Comparison of ENCODE assay signal across 16 cellular contexts in the genomic region with DNA sequence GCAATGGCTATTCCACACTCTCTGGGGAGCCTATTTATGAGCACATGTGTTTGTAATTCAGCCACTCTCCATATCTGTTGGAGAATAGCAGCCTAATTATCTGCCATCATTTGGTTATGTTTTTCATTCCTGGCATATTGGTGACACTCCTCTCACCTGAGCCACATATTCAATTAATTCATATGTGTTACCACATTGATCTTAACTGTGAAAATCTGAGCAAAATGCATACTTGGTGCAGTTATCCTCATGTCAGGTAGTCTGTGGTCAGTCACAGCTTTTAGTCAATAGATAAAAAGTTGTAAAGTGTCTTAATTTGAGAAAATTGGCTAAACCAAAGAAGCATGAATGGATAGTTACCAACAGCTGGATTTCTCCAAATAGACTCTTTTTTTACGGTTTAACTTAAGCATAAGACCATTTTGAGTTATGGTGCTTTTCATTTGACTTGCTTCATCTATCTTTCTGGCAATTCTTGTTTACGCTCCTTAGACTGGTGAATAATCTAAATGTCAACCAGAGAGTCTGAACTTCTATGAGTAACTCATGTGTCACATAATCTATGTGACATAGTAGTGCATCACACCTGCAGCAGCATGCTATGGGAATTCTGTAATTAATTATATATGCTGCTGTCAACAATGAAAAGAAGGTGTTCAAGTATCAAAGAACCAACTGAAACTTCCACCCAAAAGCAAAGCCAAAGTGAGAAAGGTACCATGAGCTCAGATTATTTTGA.
A peak's percentile ranks its signal among the peaks of the same experiment; 100 is the strongest.
DNase-seq lines count a peak whose midpoint lies in the region; ATAC-seq and TF ChIP-seq lines count a peak whose summit lies in the region.
"Had no signal": no experiment of that assay in that cellular context is flagged by ENCODE, and none has a peak within 500 bp of the region (broad histone marks: within the 10 kb centered on the region; RNA-seq: fewer than 3 reads in every experiment).

No MANE protein-coding gene starts in this region.

- no peaks in the 10 kb centered on the region for H3K36me3 ChIP-seq in PC-3 (ENCODE audit: low read depth, low read length)
- H3K36me3 ChIP-seq in effector memory CD4-positive, alpha-beta T cell (ENCODE audit: control insufficient read depth, insufficient read depth, low read length) = no peaks in the 10 kb centered on the region
- H3K36me3 ChIP-seq: gastroesophageal sphincter, SJCRH30, transverse colon had no signal

- BruUV-seq in PC-3 (replicated peaks; lab: Mats Ljungman, UMichigan) = no TSS peak

- H3K27me3 ChIP-seq in PC-3 (ENCODE audit: low read length) = no peaks in the 10 kb centered on the region
- no peaks in the 10 kb centered on the region for H3K27me3 ChIP-seq in effector memory CD4-positive, alpha-beta T cell (replicated peaks; ENCODE audit: control insufficient read depth, insufficient read depth, low read length, poor library complexity, severe bottlenecking)
- H3K27me3 ChIP-seq: gastroesophageal sphincter, SJCRH30, transverse colon had no signal

- H3K4me3 Mint-ChIP-seq in activated naive CD4-positive, alpha-beta T cell treated with anti-CD3 and anti-CD28 coated beads, Interleukin-2, amount 10 ng/mL, durations not matched to agents 7 days and 5 days = no peak overlapping the region
- H3K4me3 Mint-ChIP-seq: brain had no signal

- no peak for TF ChIP-seq CTCF in PC-3 (conservative IDR thresholded peaks at IDR 0.05; ENCODE audit: low read depth, low read length)

- peak overlapping the region; percentile 14 for H3K4me2 ChIP-seq in PC-3 (ENCODE audit: low read length)

- no peaks in the 10 kb centered on the region for H3K9me2 ChIP-seq in PC-3 (replicated peaks; ENCODE audit: low read length)

- H3K9ac ChIP-seq in PC-3 (ENCODE audit: low read length) = no peak overlapping the region; the same call in 1 of the 2 replicates

- ATAC-seq in PC-3 = peak; percentile 52
- peak; percentile 76 for ATAC-seq in stimulated activated naive CD8-positive, alpha-beta T cell treated with anti-CD3 and anti-CD28 coated beads, Interleukin-15, Interleukin-2, amounts not matched to agents 100 U/mL and 50 U/mL, for 24 hours
- ATAC-seq: gastroesophageal sphincter, HepG2 had no signal

- no peak for DNase-seq in activated naive CD4-positive, alpha-beta T cell treated with anti-CD3 and anti-CD28 coated beads, Interleukin-2, amount 10 ng/mL, durations not matched to agents 7 days and 5 days
- no peak for DNase-seq in activated naive CD4-positive, alpha-beta T cell (lab: John Stamatoyannopoulos, UW)
- DNase-seq in PC-3 (peak; percentile 67), NCI-H2081 treated with DMSO at 0.1 percent for 48 hours (lab: John Stamatoyannopoulos, UW) (no peak), CD1c-positive myeloid dendritic cell (ENCODE audit: extremely low spot score) (no peak), globus pallidus (ENCODE audit: low spot score) (no peak)
- no peak for DNase-seq in effector memory CD4-positive, alpha-beta T cell
- DNase-seq in stimulated activated naive CD8-positive, alpha-beta T cell treated with anti-CD3 and anti-CD28 coated beads, Interleukin-15, Interleukin-2, amounts not matched to agents 100 U/mL and 50 U/mL, for 24 hours = no peak
- DNase-seq: DMS53; effector CD4-positive, alpha-beta T cell; SJCRH30; stimulated activated CD4-positive, alpha-beta T cell treated with anti-CD3 and anti-CD28 coated beads, Interleukin-15, amount 100 ng/mL, for 24 hours; transverse colon had no signal

- no peak overlapping the region for H2AFZ ChIP-seq in PC-3 (ENCODE audit: low read length)

- H3K4me1 ChIP-seq in PC-3 (ENCODE audit: insufficient read depth, low read length) = peaks cover 39% of the 10 kb centered on the region
- peaks cover 51% of the 10 kb centered on the region for H3K4me1 ChIP-seq in effector memory CD4-positive, alpha-beta T cell (ENCODE audit: control insufficient read depth, insufficient read depth, low read length, poor library complexity, severe bottlenecking)

- no peaks in the 10 kb centered on the region for H3K79me2 ChIP-seq in PC-3 (ENCODE audit: low read length)

- H3F3A ChIP-seq in PC-3 (ENCODE audit: low read length, unreplicated experiment) = no peaks in the 10 kb centered on the region

- peaks cover 90% of the 10 kb centered on the region for H3K4me1 Mint-ChIP-seq in activated naive CD4-positive, alpha-beta T cell treated with anti-CD3 and anti-CD28 coated beads, Interleukin-2, amount 10 ng/mL, durations not matched to agents 7 days and 5 days

- H4K20me1 ChIP-seq in PC-3 (ENCODE audit: low read length) = no peaks in the 10 kb centered on the region

- H3K4me3 ChIP-seq in PC-3 (ENCODE audit: low read length) = no peak overlapping the region
- no peak overlapping the region for H3K4me3 ChIP-seq in effector memory CD4-positive, alpha-beta T cell (ENCODE audit: insufficient read depth, low read depth, low read length, poor library complexity, severe bottlenecking)
- H3K4me3 ChIP-seq: gastroesophageal sphincter, SJCRH30, transverse colon had no signal

- no peaks in the 10 kb centered on the region for H3K9me3 Mint-ChIP-seq in activated naive CD4-positive, alpha-beta T cell treated with anti-CD3 and anti-CD28 coated beads, Interleukin-2, amount 10 ng/mL, durations not matched to agents 7 days and 5 days
- H3K9me3 Mint-ChIP-seq: brain had no signal

- no peaks in the 10 kb centered on the region for H3K27me3 Mint-ChIP-seq in activated naive CD4-positive, alpha-beta T cell treated with anti-CD3 and anti-CD28 coated beads, Interleukin-2, amount 10 ng/mL, durations not matched to agents 7 days and 5 days
- H3K27me3 Mint-ChIP-seq: brain had no signal

- intact Hi-C loops in PC-3 (cut with micrococcal nuclease) = no loop called here

- no peaks in the 10 kb centered on the region for H3K9me3 ChIP-seq in PC-3 (ENCODE audit: low read length)
- H3K9me3 ChIP-seq in effector memory CD4-positive, alpha-beta T cell (ENCODE audit: control insufficient read depth, low read length) = no peaks in the 10 kb centered on the region
- H3K9me3 ChIP-seq: gastroesophageal sphincter, SJCRH30, transverse colon had no signal

- POLR2A ChIA-PET in PC-3 (lab: Charles Lee; ENCODE audit: unreplicated experiment) = no interaction called here

- H3K27ac ChIP-seq in PC-3 (ENCODE audit: low read length) = peak overlapping the region; percentile 56
- H3K27ac ChIP-seq in effector memory CD4-positive, alpha-beta T cell (ENCODE audit: insufficient read depth, low read length, poor library complexity, severe bottlenecking) = peak overlapping the region; percentile 47
- H3K27ac ChIP-seq: gastroesophageal sphincter, SJCRH30, transverse colon had no signal

- peaks cover 48% of the 10 kb centered on the region for H3K36me3 Mint-ChIP-seq in activated naive CD4-positive, alpha-beta T cell treated with anti-CD3 and anti-CD28 coated beads, Interleukin-2, amount 10 ng/mL, durations not matched to agents 7 days and 5 days
- H3K36me3 Mint-ChIP-seq: brain had no signal

- peak overlapping the region; percentile 56 for H3K27ac Mint-ChIP-seq in activated naive CD4-positive, alpha-beta T cell treated with anti-CD3 and anti-CD28 coated beads, Interleukin-2, amount 10 ng/mL, durations not matched to agents 7 days and 5 days
- H3K27ac Mint-ChIP-seq: brain had no signal

- CTCF ChIA-PET in activated naive CD4-positive, alpha-beta T cell treated with anti-CD3 and anti-CD28 coated beads, Interleukin-2, amount 10 ng/mL, durations not matched to agents 7 days and 5 days (lab: Charles Lee) = interaction anchor here (0.8 to 6.3 kb wide), 7 partner anchors 9 to 99 kb away, joined by 3 to 30 read pairs (median 9); no protein-coding TSS in a partner anchor
- CTCF ChIA-PET in PC-3 (lab: Charles Lee) = no interaction called here
